ENCODE assay signal across 26 cellular contexts in genomic region chr9:121717141-121717749, GRCh38.
DNase-seq lines count a peak whose midpoint lies in the region; ATAC-seq and TF ChIP-seq lines count a peak whose summit lies in the region.
"Had no signal": no experiment of that assay in that cellular context is flagged by ENCODE, and none has a peak within 500 bp of the region (broad histone marks: within the 10 kb centered on the region; RNA-seq: fewer than 3 reads in every experiment).

No MANE protein-coding gene starts in this region.

- peaks cover 2% of the 10 kb centered on the region for H3K36me3 ChIP-seq in mammary epithelial cell (ENCODE audit: insufficient read depth, low read length)
- no peaks in the 10 kb centered on the region for H3K36me3 ChIP-seq in urinary bladder (ENCODE audit: insufficient read depth)
- no peaks in the 10 kb centered on the region for H3K36me3 ChIP-seq in MM.1S (replicated peaks; ENCODE audit: insufficient read depth, low read length)
- H3K36me3 ChIP-seq: adrenal gland, HAP-1, right lobe of liver, uterus had no signal

- H3K79me2 ChIP-seq in mammary epithelial cell (ENCODE audit: insufficient read depth, low read length) (peaks cover 98% of the 10 kb centered on the region), MM.1S (ENCODE audit: low read length) (no peaks in the 10 kb centered on the region)

- TF ChIP-seq CTCF in mammary epithelial cell (conservative IDR thresholded peaks at IDR 0.05 in 1 of 2, IDR thresholded peaks at IDR 0.05 in 1 of 2; ENCODE audit: extremely low read depth in 1 of 2, insufficient read depth in 1 of 2, low read depth in 1 of 2, low read length in 2 of 2) (no peak), foreskin fibroblast (IDR thresholded peaks at IDR 0.05; ENCODE audit: low read depth, low read length) (no peak), MM.1S (IDR thresholded peaks at IDR 0.05; ENCODE audit: low read length) (no peak)

- no peak overlapping the region for H3K4me3 ChIP-seq in mammary epithelial cell (replicated peaks in 1 of 3; ENCODE audit: insufficient read depth in 1 of 3, low read depth in 2 of 3, low read length in 3 of 3)
- H3K4me3 ChIP-seq in foreskin fibroblast (ENCODE audit: low read depth in 1 of 2, low read length in 2 of 2) = no peak overlapping the region
- no peak overlapping the region for H3K4me3 ChIP-seq in urinary bladder (ENCODE audit: low read depth, low read length)
- H3K4me3 ChIP-seq in MM.1S (ENCODE audit: low read length) = no peak overlapping the region
- H3K4me3 ChIP-seq: adrenal gland, esophagus muscularis mucosa, HAP-1, right lobe of liver, uterus had no signal

- H3K9ac ChIP-seq in mammary epithelial cell (ENCODE audit: insufficient read depth, low read length) (peak overlapping the region; percentile 67), MM.1S (ENCODE audit: low read length) (no peak overlapping the region)
- H3K9ac ChIP-seq: parathyroid adenoma had no signal

- H4K20me1 ChIP-seq in mammary epithelial cell (ENCODE audit: insufficient read depth, low read length) (no peaks in the 10 kb centered on the region), MM.1S (ENCODE audit: insufficient read depth, low read length) (no peaks in the 10 kb centered on the region)

- ATAC-seq in HG03095 (IDR thresholded peaks at IDR 0.05; ENCODE audit: unreplicated experiment) (no peak), HG03521 (IDR thresholded peaks at IDR 0.05; ENCODE audit: unreplicated experiment) (no peak)
- ATAC-seq: CD8-positive, alpha-beta T cell; naive thymus-derived CD4-positive, alpha-beta T cell; right lobe of liver; T-cell had no signal

- H3K4me1 ChIP-seq in mammary epithelial cell (ENCODE audit: insufficient read depth, low read length) (peaks cover 67% of the 10 kb centered on the region), urinary bladder (ENCODE audit: insufficient read depth) (peaks cover 2% of the 10 kb centered on the region), MM.1S (ENCODE audit: low read length) (no peaks in the 10 kb centered on the region)
- H3K4me1 ChIP-seq: HAP-1 had no signal

- CTCF ChIA-PET in mammary epithelial cell (lab: Charles Lee; ENCODE audit: low non-redundant PET) = interaction anchor here (0.6 kb wide), 1 partner anchor 15 kb away, joined by 3 read pairs; no protein-coding TSS in a partner anchor

- in situ Hi-C loops in mammary epithelial cell (cut with MboI; ENCODE audit: low sequenced_read_pairs in 2 of 2) = no loop called here

- DNase-seq in NCI-H69 (lab: John Stamatoyannopoulos, UW) (peak; percentile 43), mammary epithelial cell (peak; percentile 83), foreskin fibroblast (peak; percentile 48 to 77), MM.1S (no peak)
- DNase-seq: activated CD4-positive, alpha-beta T cell treated with anti-CD3 and anti-CD28 coated beads for 1 hour; activated T-cell treated with anti-CD3 and anti-CD28 coated beads, Interleukin-2, amount 50 U/mL, for 1 hour; CD8-positive, alpha-beta T cell; GF-D8; Karpas-422; mesendoderm; naive thymus-derived CD4-positive, alpha-beta T cell; NCI-H1048; NCI-H2029 treated with DMSO at 0.1 percent for 48 hours; NCI-H226; right lobe of liver; SIG-M5; stimulated activated CD8-positive, alpha-beta memory T cell treated with anti-CD3 and anti-CD28 coated beads, Interleukin-4, amount 100 ng/mL, for 48 hours; T-cell had no signal

- dilution Hi-C loops in mammary epithelial cell (cut with HindIII; ENCODE audit: low sequenced_read_pairs) = no loop called here

- no peaks in the 10 kb centered on the region for H3K9me3 ChIP-seq in mammary epithelial cell (replicated peaks; ENCODE audit: insufficient read depth, low read length)
- no peaks in the 10 kb centered on the region for H3K9me3 ChIP-seq in MM.1S (replicated peaks; ENCODE audit: insufficient read depth, low read length)
- H3K9me3 ChIP-seq: adrenal gland, esophagus muscularis mucosa, HAP-1, right lobe of liver, uterus had no signal

- intact Hi-C loops in mammary epithelial cell (cut with micrococcal nuclease) = no loop called here

- BruUV-seq in mammary epithelial cell (replicated peaks; lab: Mats Ljungman, UMichigan) = no TSS peak

- no peaks in the 10 kb centered on the region for H3F3A ChIP-seq in MM.1S (ENCODE audit: insufficient read depth, low read length)

- WGBS in mammary epithelial cell (ENCODE audit: low coverage, missing lambda C conversion rate) = 3% methylated on average over 14 of the region's 15 CpGs
- 73% methylated on average over 15 of the region's 15 CpGs for WGBS in urinary bladder

- H2AFZ ChIP-seq in mammary epithelial cell (ENCODE audit: low read depth, low read length) (peak overlapping the region; percentile 20), MM.1S (ENCODE audit: low read length) (no peak overlapping the region)

- H3K4me2 ChIP-seq in mammary epithelial cell (ENCODE audit: insufficient read depth, low read depth, low read length) = peak overlapping the region; percentile 69
- H3K4me2 ChIP-seq in MM.1S (ENCODE audit: low read depth, low read length) = no peak overlapping the region

- no peaks in the 10 kb centered on the region for H3K27me3 ChIP-seq in mammary epithelial cell (ENCODE audit: insufficient read depth, low read length)
- H3K27me3 ChIP-seq in MM.1S (replicated peaks; ENCODE audit: insufficient read depth, low read length) = no peaks in the 10 kb centered on the region
- H3K27me3 ChIP-seq: adrenal gland, esophagus muscularis mucosa, right lobe of liver, uterus had no signal

- H3K27ac ChIP-seq in mammary epithelial cell (ENCODE audit: insufficient read depth, low read depth, low read length) (peak overlapping the region; percentile 88), urinary bladder (ENCODE audit: low read depth) (peak overlapping the region; percentile 46), MM.1S (ENCODE audit: low read length) (no peak overlapping the region)
- H3K27ac ChIP-seq: esophagus muscularis mucosa, parathyroid adenoma, right lobe of liver had no signal

- no peaks in the 10 kb centered on the region for H3K9me2 ChIP-seq in MM.1S (replicated peaks; ENCODE audit: insufficient read depth, low read length)
